1 cellular context compared by ENCODE assay signal in the genomic region with DNA sequence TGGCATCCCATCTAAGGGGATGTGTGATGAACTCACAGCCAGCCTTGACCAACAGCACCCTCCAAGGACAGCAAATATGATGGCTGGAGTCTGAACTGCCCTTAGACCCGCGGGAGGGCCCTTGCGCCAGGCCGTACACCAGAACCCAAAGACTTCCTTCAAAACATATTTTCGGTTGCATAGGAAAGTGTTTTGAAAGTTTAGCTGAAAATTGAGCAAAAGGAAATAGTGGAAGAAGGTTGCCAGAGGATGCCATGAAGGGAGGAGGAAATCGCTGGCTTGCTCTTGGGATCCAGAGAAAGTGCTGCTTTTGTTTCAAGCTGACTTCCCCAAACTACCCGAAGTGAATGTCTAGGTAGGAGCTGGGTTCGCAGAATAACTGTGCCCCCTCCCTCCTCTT.
TF ChIP-seq lines count a peak whose summit lies in the region.

No MANE protein-coding gene starts in this region.

TF ChIP-seq in HepG2, 621 proteins besides CTCF, POLR2A, EP300 and RAD21 (continued from another document and continues in another):
- TF ChIP-seq MATR3 (CRISPR knock-in tag; IDR thresholded peaks at IDR 0.05) (no peak), POLR2AphosphoS2 (IDR thresholded peaks at IDR 0.05; ENCODE audit: low read depth, low read length) (no peak), HMG20B (CRISPR knock-in tag; conservative IDR thresholded peaks at IDR 0.05) (no peak), ZNF3 (CRISPR knock-in tag; IDR thresholded peaks at IDR 0.05) (no peak), MED1 (CRISPR knock-in tag; IDR thresholded peaks at IDR 0.05) (no peak), ZBTB33 (CRISPR knock-in tag; IDR thresholded peaks at IDR 0.05) (peak; percentile 98), SMC3 (IDR thresholded peaks at IDR 0.05; ENCODE audit: low read length) (peak; percentile 22; the same call in 1 of the 2 replicates), ZNF615 (CRISPR knock-in tag; IDR thresholded peaks at IDR 0.05; ENCODE audit: borderline replicate concordance) (0 out of 2 replicates have a peak, but pooled peaks have one; percentile 57), MLX (CRISPR knock-in tag; IDR thresholded peaks at IDR 0.05) (no peak), SNAPC2 (CRISPR knock-in tag; IDR thresholded peaks at IDR 0.05) (no peak), HOXA3 (CRISPR knock-in tag; IDR thresholded peaks at IDR 0.05) (peak; percentile 48; the same call in 1 of the 2 replicates), ZFAT (CRISPR knock-in tag; conservative IDR thresholded peaks at IDR 0.05) (no peak), SETDB1 (CRISPR knock-in tag; IDR thresholded peaks at IDR 0.05; ENCODE audit: borderline replicate concordance) (no peak), ZNF33B (CRISPR knock-in tag; IDR thresholded peaks at IDR 0.05) (no peak), ZNF24 (IDR thresholded peaks at IDR 0.05) (no peak), ZBTB40 (IDR thresholded peaks at IDR 0.05) (no peak), ZBTB40 (CRISPR knock-in tag; IDR thresholded peaks at IDR 0.05) (no peak), PHF8 (CRISPR knock-in tag; IDR thresholded peaks at IDR 0.05) (no peak), POGZ (CRISPR knock-in tag; IDR thresholded peaks at IDR 0.05) (0 out of 2 replicates have a peak, but pooled peaks have one; percentile 60), ZNF598 (CRISPR knock-in tag; IDR thresholded peaks at IDR 0.05; ENCODE audit: borderline replicate concordance) (0 out of 2 replicates have a peak, but pooled peaks have one; percentile 27), SALL1 (CRISPR knock-in tag; IDR thresholded peaks at IDR 0.05) (peak; percentile 56; the same call in 1 of the 2 replicates), ZNF160 (CRISPR knock-in tag; IDR thresholded peaks at IDR 0.05) (no peak), ZNF256 (CRISPR knock-in tag; conservative IDR thresholded peaks at IDR 0.05) (no peak), KDM5A (IDR thresholded peaks at IDR 0.05; ENCODE audit: borderline replicate concordance, low read length) (no peak), GATAD2A (CRISPR knock-in tag; IDR thresholded peaks at IDR 0.05) (0 out of 2 replicates have a peak, but pooled peaks have one; percentile 24), NBN (conservative IDR thresholded peaks at IDR 0.05) (no peak), KLF13 (CRISPR knock-in tag; IDR thresholded peaks at IDR 0.05) (no peak), NR2F6 (IDR thresholded peaks at IDR 0.05) (no peak), NR2F6 (CRISPR knock-in tag; IDR thresholded peaks at IDR 0.05) (no peak), ZNF616 (CRISPR knock-in tag; IDR thresholded peaks at IDR 0.05; ENCODE audit: low read depth) (no peak), STAG1 (CRISPR knock-in tag; IDR thresholded peaks at IDR 0.05) (peak; percentile 34; the same call in 1 of the 2 replicates), ZBTB1 (CRISPR knock-in tag; IDR thresholded peaks at IDR 0.05; ENCODE audit: borderline replicate concordance) (no peak), TEAD2 (CRISPR knock-in tag; IDR thresholded peaks at IDR 0.05) (no peak), ZNF138 (CRISPR knock-in tag; IDR thresholded peaks at IDR 0.05; ENCODE audit: low read depth) (no peak), ZBTB34 (CRISPR knock-in tag; IDR thresholded peaks at IDR 0.05) (no peak), ZSCAN30 (CRISPR knock-in tag; IDR thresholded peaks at IDR 0.05) (no peak), NFIC (IDR thresholded peaks at IDR 0.05; ENCODE audit: low read length) (no peak), ZNF260 (CRISPR knock-in tag; IDR thresholded peaks at IDR 0.05; ENCODE audit: borderline replicate concordance, low read depth) (no peak), MIER2 (CRISPR knock-in tag; IDR thresholded peaks at IDR 0.05) (no peak), ZNF788 (CRISPR knock-in tag; IDR thresholded peaks at IDR 0.05; ENCODE audit: borderline replicate concordance) (0 out of 2 replicates have a peak, but pooled peaks have one; percentile 49), RCOR2 (CRISPR knock-in tag; IDR thresholded peaks at IDR 0.05) (no peak), TAF15 (IDR thresholded peaks at IDR 0.05; ENCODE audit: low read depth, low read length, poor library complexity, severe bottlenecking) (no peak), NPAS2 (CRISPR knock-in tag; IDR thresholded peaks at IDR 0.05; ENCODE audit: borderline replicate concordance) (no peak), ZNF501 (CRISPR knock-in tag; IDR thresholded peaks at IDR 0.05) (no peak)
- TF ChIP-seq, protein P1, sequence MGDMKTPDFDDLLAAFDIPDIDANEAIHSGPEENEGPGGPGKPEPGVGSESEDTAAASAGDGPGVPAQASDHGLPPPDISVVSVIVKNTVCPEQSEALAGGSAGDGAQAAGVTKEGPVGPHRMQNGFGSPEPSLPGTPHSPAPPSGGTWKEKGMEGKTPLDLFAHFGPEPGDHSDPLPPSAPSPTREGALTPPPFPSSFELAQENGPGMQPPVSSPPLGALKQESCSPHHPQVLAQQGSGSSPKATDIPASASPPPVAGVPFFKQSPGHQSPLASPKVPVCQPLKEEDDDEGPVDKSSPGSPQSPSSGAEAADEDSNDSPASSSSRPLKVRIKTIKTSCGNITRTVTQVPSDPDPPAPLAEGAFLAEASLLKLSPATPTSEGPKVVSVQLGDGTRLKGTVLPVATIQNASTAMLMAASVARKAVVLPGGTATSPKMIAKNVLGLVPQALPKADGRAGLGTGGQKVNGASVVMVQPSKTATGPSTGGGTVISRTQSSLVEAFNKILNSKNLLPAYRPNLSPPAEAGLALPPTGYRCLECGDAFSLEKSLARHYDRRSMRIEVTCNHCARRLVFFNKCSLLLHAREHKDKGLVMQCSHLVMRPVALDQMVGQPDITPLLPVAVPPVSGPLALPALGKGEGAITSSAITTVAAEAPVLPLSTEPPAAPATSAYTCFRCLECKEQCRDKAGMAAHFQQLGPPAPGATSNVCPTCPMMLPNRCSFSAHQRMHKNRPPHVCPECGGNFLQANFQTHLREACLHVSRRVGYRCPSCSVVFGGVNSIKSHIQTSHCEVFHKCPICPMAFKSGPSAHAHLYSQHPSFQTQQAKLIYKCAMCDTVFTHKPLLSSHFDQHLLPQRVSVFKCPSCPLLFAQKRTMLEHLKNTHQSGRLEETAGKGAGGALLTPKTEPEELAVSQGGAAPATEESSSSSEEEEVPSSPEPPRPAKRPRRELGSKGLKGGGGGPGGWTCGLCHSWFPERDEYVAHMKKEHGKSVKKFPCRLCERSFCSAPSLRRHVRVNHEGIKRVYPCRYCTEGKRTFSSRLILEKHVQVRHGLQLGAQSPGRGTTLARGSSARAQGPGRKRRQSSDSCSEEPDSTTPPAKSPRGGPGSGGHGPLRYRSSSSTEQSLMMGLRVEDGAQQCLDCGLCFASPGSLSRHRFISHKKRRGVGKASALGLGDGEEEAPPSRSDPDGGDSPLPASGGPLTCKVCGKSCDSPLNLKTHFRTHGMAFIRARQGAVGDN (CRISPR knock-in tag; IDR thresholded peaks at IDR 0.05): peak; percentile 32; the same call in 1 of the 2 replicates
- TF ChIP-seq, protein P2, sequence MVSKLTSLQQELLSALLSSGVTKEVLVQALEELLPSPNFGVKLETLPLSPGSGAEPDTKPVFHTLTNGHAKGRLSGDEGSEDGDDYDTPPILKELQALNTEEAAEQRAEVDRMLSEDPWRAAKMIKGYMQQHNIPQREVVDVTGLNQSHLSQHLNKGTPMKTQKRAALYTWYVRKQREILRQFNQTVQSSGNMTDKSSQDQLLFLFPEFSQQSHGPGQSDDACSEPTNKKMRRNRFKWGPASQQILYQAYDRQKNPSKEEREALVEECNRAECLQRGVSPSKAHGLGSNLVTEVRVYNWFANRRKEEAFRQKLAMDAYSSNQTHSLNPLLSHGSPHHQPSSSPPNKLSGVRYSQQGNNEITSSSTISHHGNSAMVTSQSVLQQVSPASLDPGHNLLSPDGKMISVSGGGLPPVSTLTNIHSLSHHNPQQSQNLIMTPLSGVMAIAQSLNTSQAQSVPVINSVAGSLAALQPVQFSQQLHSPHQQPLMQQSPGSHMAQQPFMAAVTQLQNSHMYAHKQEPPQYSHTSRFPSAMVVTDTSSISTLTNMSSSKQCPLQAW (CRISPR knock-in tag; IDR thresholded peaks at IDR 0.05): no peak
- TF ChIP-seq, protein P3, sequence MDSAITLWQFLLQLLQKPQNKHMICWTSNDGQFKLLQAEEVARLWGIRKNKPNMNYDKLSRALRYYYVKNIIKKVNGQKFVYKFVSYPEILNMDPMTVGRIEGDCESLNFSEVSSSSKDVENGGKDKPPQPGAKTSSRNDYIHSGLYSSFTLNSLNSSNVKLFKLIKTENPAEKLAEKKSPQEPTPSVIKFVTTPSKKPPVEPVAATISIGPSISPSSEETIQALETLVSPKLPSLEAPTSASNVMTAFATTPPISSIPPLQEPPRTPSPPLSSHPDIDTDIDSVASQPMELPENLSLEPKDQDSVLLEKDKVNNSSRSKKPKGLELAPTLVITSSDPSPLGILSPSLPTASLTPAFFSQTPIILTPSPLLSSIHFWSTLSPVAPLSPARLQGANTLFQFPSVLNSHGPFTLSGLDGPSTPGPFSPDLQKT (CRISPR knock-in tag; IDR thresholded peaks at IDR 0.05; ENCODE audit: borderline replicate concordance): no peak
